In genomic region chr1:205477759-205478247, GRCh38 we compare ENCODE assay signal across 11 cellular contexts. TPM values are rescaled to one million over a fixed set of nuclear protein-coding genes. Genes with fewer than 3 reads are reported as not detected.
DNase-seq lines count a peak whose midpoint lies in the region; ATAC-seq and TF ChIP-seq lines count a peak whose summit lies in the region.
"Had no signal": no experiment of that assay in that cellular context is flagged by ENCODE, and none has a peak within 500 bp of the region (broad histone marks: within the 10 kb centered on the region; RNA-seq: fewer than 3 reads in every experiment).

No MANE protein-coding gene starts in this region.

- H3K36me3 Mint-ChIP-seq in activated T-helper 1 cell treated with anti-CD3 and anti-CD28 coated beads, Interleukin-12 subunit alpha, Interleukin-12 subunit beta, Interleukin-2, Interleukin-4 antibody, amounts not matched to agents 30 ng/mL and 10 ng/mL and 1 ng/mL, durations not matched to agents 14 hours and 24 hours and 36 hours (ENCODE audit: low read depth), result peaks cover 5% of the 10 kb centered on the region
- no peaks in the 10 kb centered on the region for H3K36me3 Mint-ChIP-seq in mesothelial cell of epicardium

- TF ChIP-seq CTCF in astrocyte of the cerebellum (IDR thresholded peaks at IDR 0.05; ENCODE audit: low read depth, low read length, missing control alignments), result no peak
- TF ChIP-seq CTCF in mesothelial cell of epicardium (IDR thresholded peaks at IDR 0.05; ENCODE audit: unreplicated experiment), result no peak

- no peak overlapping the region for H3K27ac Mint-ChIP-seq in activated T-helper 1 cell treated with anti-CD3 and anti-CD28 coated beads, Interleukin-12 subunit alpha, Interleukin-12 subunit beta, Interleukin-2, Interleukin-4 antibody, amounts not matched to agents 30 ng/mL and 10 ng/mL and 1 ng/mL, durations not matched to agents 14 hours and 24 hours and 36 hours
- H3K27ac Mint-ChIP-seq in mesothelial cell of epicardium, result no peak overlapping the region

- peak; percentile 30 for DNase-seq in Ammon's horn (ENCODE audit: low spot score)
- peak; percentile 98 for DNase-seq in M059J (ENCODE audit: low read depth)
- peak; percentile 48 for DNase-seq in astrocyte of the cerebellum (ENCODE audit: low read depth)
- DNase-seq in kidney glomerular epithelial cell (lab: John Stamatoyannopoulos, UW), result peak; percentile 87
- no peak for DNase-seq in activated T-helper 1 cell treated with anti-CD3 and anti-CD28 coated beads, Interleukin-12 subunit alpha, Interleukin-12 subunit beta, Interleukin-2, Interleukin-4 antibody, amounts not matched to agents 30 ng/mL and 10 ng/mL and 1 ng/mL, durations not matched to agents 14 hours and 24 hours and 36 hours (ENCODE audit: low spot score)
- no peak for DNase-seq in mesothelial cell of epicardium (ENCODE audit: low spot score in 2 of 2, unreplicated experiment in 2 of 2)
- no peak for DNase-seq in COR-L47 (lab: John Stamatoyannopoulos, UW)
- DNase-seq: activated effector memory CD4-positive, alpha-beta T cell treated with Interleukin-2 at 50 U/mL for 16 hours; GF-D8; stimulated activated CD4-positive, alpha-beta T cell treated with anti-CD3 and anti-CD28 coated beads, Interleukin-1b, Interleukin-23, amount 100 ng/mL, for 48 hours had no signal

- in situ Hi-C loops in astrocyte of the cerebellum (cut with HindIII; ENCODE audit: low sequenced_read_pairs), result loop anchor here (5.0 kb wide), 1 partner anchor 106 kb away; no protein-coding TSS in a partner anchor

- peaks cover 28% of the 10 kb centered on the region for H3K4me1 Mint-ChIP-seq in activated T-helper 1 cell treated with anti-CD3 and anti-CD28 coated beads, Interleukin-12 subunit alpha, Interleukin-12 subunit beta, Interleukin-2, Interleukin-4 antibody, amounts not matched to agents 30 ng/mL and 10 ng/mL and 1 ng/mL, durations not matched to agents 14 hours and 24 hours and 36 hours (ENCODE audit: low read depth)
- peaks cover 9% of the 10 kb centered on the region for H3K4me1 Mint-ChIP-seq in mesothelial cell of epicardium

- intact Hi-C loops in activated T-helper 1 cell treated with anti-CD3 and anti-CD28 coated beads, Interleukin-12 subunit alpha, Interleukin-12 subunit beta, Interleukin-2, Interleukin-4 antibody, amounts not matched to agents 30 ng/mL and 10 ng/mL and 1 ng/mL, durations not matched to agents 14 hours and 24 hours and 36 hours (cut with micrococcal nuclease), result no loop called here

- no peak overlapping the region for H3K4me3 ChIP-seq in astrocyte of the cerebellum (ENCODE audit: low read depth, low read length)

- ATAC-seq in GM18517 (IDR thresholded peaks at IDR 0.05; ENCODE audit: unreplicated experiment), result no peak

- H3K9me3 Mint-ChIP-seq in activated T-helper 1 cell treated with anti-CD3 and anti-CD28 coated beads, Interleukin-12 subunit alpha, Interleukin-12 subunit beta, Interleukin-2, Interleukin-4 antibody, amounts not matched to agents 30 ng/mL and 10 ng/mL and 1 ng/mL, durations not matched to agents 14 hours and 24 hours and 36 hours, result peaks cover 18% of the 10 kb centered on the region
- H3K9me3 Mint-ChIP-seq in mesothelial cell of epicardium, result peaks cover 13% of the 10 kb centered on the region

- H3K27me3 Mint-ChIP-seq in activated T-helper 1 cell treated with anti-CD3 and anti-CD28 coated beads, Interleukin-12 subunit alpha, Interleukin-12 subunit beta, Interleukin-2, Interleukin-4 antibody, amounts not matched to agents 30 ng/mL and 10 ng/mL and 1 ng/mL, durations not matched to agents 14 hours and 24 hours and 36 hours (ENCODE audit: insufficient read depth), result peaks cover 23% of the 10 kb centered on the region
- H3K27me3 Mint-ChIP-seq in mesothelial cell of epicardium (ENCODE audit: low read depth), result peaks cover 40% of the 10 kb centered on the region

- H3K4me3 Mint-ChIP-seq in activated T-helper 1 cell treated with anti-CD3 and anti-CD28 coated beads, Interleukin-12 subunit alpha, Interleukin-12 subunit beta, Interleukin-2, Interleukin-4 antibody, amounts not matched to agents 30 ng/mL and 10 ng/mL and 1 ng/mL, durations not matched to agents 14 hours and 24 hours and 36 hours, result no peak overlapping the region
- no peak overlapping the region for H3K4me3 Mint-ChIP-seq in mesothelial cell of epicardium

RNA-seq across cellular contexts. Expression of gene BLACAT1, which starts 22.0 kb away (rescaled TPM):
- 0.10 and 0.15 TPM in 2 replicates for total RNA-seq in M059J (2014; rRNA removed; shearing (Covaris generic))
- total RNA-seq in activated T-helper 1 cell treated with anti-CD3 and anti-CD28 coated beads, Interleukin-12 subunit alpha, Interleukin-12 subunit beta, Interleukin-2, Interleukin-4 antibody, amounts not matched to agents 30 ng/mL and 10 ng/mL and 1 ng/mL, durations not matched to agents 14 hours and 24 hours and 36 hours, result 0.16 and 0.24 TPM in 2 replicates
- total RNA-seq in mesothelial cell of epicardium, result 0.66 to 0.74 TPM (median 0.72 TPM) in 3 replicates

RNA-seq across cellular contexts. Expression of gene CDK18, which starts 26.7 kb away (rescaled TPM):
- total RNA-seq in M059J (2014; rRNA removed; shearing (Covaris generic)), result 0.12 and 1.2 TPM in 2 replicates
- total RNA-seq in activated T-helper 1 cell treated with anti-CD3 and anti-CD28 coated beads, Interleukin-12 subunit alpha, Interleukin-12 subunit beta, Interleukin-2, Interleukin-4 antibody, amounts not matched to agents 30 ng/mL and 10 ng/mL and 1 ng/mL, durations not matched to agents 14 hours and 24 hours and 36 hours, result 0.21 and 0.47 TPM in 2 replicates
- 28.7 to 33.2 TPM (median 31.1 TPM) in 3 replicates for total RNA-seq in mesothelial cell of epicardium

RNA-seq across cellular contexts. Expression of gene LEMD1, which starts 55.9 kb away (rescaled TPM):
- total RNA-seq in M059J (2014; rRNA removed; shearing (Covaris generic)), result not detected in 2 replicates
- total RNA-seq in activated T-helper 1 cell treated with anti-CD3 and anti-CD28 coated beads, Interleukin-12 subunit alpha, Interleukin-12 subunit beta, Interleukin-2, Interleukin-4 antibody, amounts not matched to agents 30 ng/mL and 10 ng/mL and 1 ng/mL, durations not matched to agents 14 hours and 24 hours and 36 hours, result not detected in 2 replicates
- total RNA-seq in mesothelial cell of epicardium, result 1.3 to 1.9 TPM (median 1.6 TPM) in 3 replicates

Comparison
In these comparisons a context has a peak if more than half of its experiments do, and no peak if none do; other contexts are left out.
1. DNase-seq: peak in Ammon's horn (single experiment), M059J (single experiment), astrocyte of the cerebellum (single experiment) and kidney glomerular epithelial cell (single experiment); none in activated T-helper 1 cell treated with anti-CD3 and anti-CD28 coated beads, Interleukin-12 subunit alpha, Interleukin-12 subunit beta, Interleukin-2, Interleukin-4 antibody, amounts not matched to agents 30 ng/mL and 10 ng/mL and 1 ng/mL, durations not matched to agents 14 hours and 24 hours and 36 hours (single experiment), mesothelial cell of epicardium (0 of 2) and COR-L47 (single experiment).
2. RNA of gene CDK18, which starts 26.7 kb away (total RNA-seq): 28.7 to 33.2 TPM in mesothelial cell of epicardium; 0.12 to 1.2 TPM in M059J and 0.21 to 0.47 TPM in activated T-helper 1 cell treated with anti-CD3 and anti-CD28 coated beads, Interleukin-12 subunit alpha, Interleukin-12 subunit beta, Interleukin-2, Interleukin-4 antibody, amounts not matched to agents 30 ng/mL and 10 ng/mL and 1 ng/mL, durations not matched to agents 14 hours and 24 hours and 36 hours; every median in the first group is over 10 times any median in the second.